Comparison of ENCODE assay signal across 8 cellular contexts in the genomic region with DNA sequence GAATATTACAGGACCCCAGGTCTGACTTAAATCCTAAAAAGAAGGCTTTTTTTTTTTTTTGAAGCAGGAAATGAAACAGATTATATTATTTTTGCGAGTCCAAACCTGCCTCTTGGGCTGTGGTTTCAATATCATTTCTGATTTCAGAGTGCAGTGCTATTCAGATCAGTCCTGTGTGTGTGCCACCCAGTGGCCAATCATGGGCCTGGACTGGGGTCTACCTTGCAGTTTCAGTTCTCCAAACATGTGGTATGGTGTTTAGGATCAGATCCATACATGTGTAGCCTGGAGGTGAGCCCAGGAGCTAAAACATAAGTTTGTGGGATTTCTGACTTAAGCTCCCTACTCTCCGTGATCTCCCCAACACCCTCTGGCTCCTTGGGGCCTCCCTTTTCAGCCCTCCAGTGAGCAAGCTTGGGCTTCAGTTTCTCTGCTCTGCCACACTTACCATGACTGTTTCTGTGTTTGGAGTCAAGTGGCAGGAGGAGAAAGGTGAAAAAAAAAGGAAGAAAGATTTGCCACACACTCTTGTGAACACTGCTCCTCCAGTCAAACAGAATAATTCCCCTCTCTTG. TPM values are rescaled to one million over a fixed set of nuclear protein-coding genes. Genes with fewer than 3 reads are reported as not detected.
DNase-seq lines count a peak whose midpoint lies in the region; ATAC-seq and TF ChIP-seq lines count a peak whose summit lies in the region.

No MANE protein-coding gene starts in this region.

- H3K27me3 ChIP-seq in colonic mucosa, result no peaks in the 10 kb centered on the region
- no peaks in the 10 kb centered on the region for H3K27me3 ChIP-seq in sigmoid colon

- H3K9me3 ChIP-seq in colonic mucosa (no peaks in the 10 kb centered on the region), sigmoid colon (no peaks in the 10 kb centered on the region)

- TF ChIP-seq CTCF in 22Rv1 (IDR thresholded peaks at IDR 0.05) (peak; percentile 66), colonic mucosa (IDR thresholded peaks at IDR 0.05) (peak; percentile 54), sigmoid colon (IDR thresholded peaks at IDR 0.05) (peak in 1 of 4 experiments; percentile 15)

- peak; percentile 67 for ATAC-seq in GM18909 (IDR thresholded peaks at IDR 0.05; ENCODE audit: poor library complexity, unreplicated experiment)
- no peak for ATAC-seq in activated T-cell treated with anti-CD3 and anti-CD28 coated beads, Interleukin-2, amount 50 U/mL, for 4 hours

- intact Hi-C loops in colonic mucosa (cut with DNase I) (loop anchor here (5.0 kb wide), 1 partner anchor 91 kb away; no protein-coding TSS in a partner anchor), sigmoid colon (cut with DNase I) (no loop called here)

- H3K4me3 ChIP-seq in colonic mucosa, result no peak overlapping the region
- no peak overlapping the region for H3K4me3 ChIP-seq in sigmoid colon

- no peak overlapping the region for H3K9ac ChIP-seq in colonic mucosa (ENCODE audit: low read depth in 2 of 2, low read length in 2 of 2)

- H3K4me3 Mint-ChIP-seq in activated T-cell treated with anti-CD3 and anti-CD28 coated beads, Interleukin-2, amount 50 U/mL, for 4 hours, result no peak overlapping the region

- peak; percentile 71 for DNase-seq in LoVo (ENCODE audit: low spot score)
- no peak for DNase-seq in colonic mucosa
- DNase-seq in sigmoid colon, result peak; percentile 4
- no peak for DNase-seq in cortex of kidney (lab: John Stamatoyannopoulos, UW)
- DNase-seq in activated T-cell treated with anti-CD3 and anti-CD28 coated beads, Interleukin-2, amount 50 U/mL, for 4 hours, result no peak
- DNase-seq in stimulated activated CD4-positive, alpha-beta T cell treated with anti-CD3 and anti-CD28 coated beads, Interleukin-4, amount 100 ng/mL, for 1 hour, result no peak

- H3K36me3 ChIP-seq in colonic mucosa, result no peaks in the 10 kb centered on the region
- H3K36me3 ChIP-seq in sigmoid colon, result no peaks in the 10 kb centered on the region

- 50 to 61% methylated on average over 2 of the region's 2 CpGs for WGBS in sigmoid colon, 2 donors

- H3K27me3 Mint-ChIP-seq in activated T-cell treated with anti-CD3 and anti-CD28 coated beads, Interleukin-2, amount 50 U/mL, for 4 hours (ENCODE audit: low read depth), result peaks cover 13% of the 10 kb centered on the region

- no peaks in the 10 kb centered on the region for H3K36me3 Mint-ChIP-seq in activated T-cell treated with anti-CD3 and anti-CD28 coated beads, Interleukin-2, amount 50 U/mL, for 4 hours (ENCODE audit: insufficient read depth)

- H3K27ac ChIP-seq in 22Rv1 (no peak overlapping the region), colonic mucosa (no peak overlapping the region), sigmoid colon (no peak overlapping the region)

- no peak for TF ChIP-seq EP300 in sigmoid colon (IDR thresholded peaks at IDR 0.05)

- no peaks in the 10 kb centered on the region for H3K4me1 Mint-ChIP-seq in activated T-cell treated with anti-CD3 and anti-CD28 coated beads, Interleukin-2, amount 50 U/mL, for 4 hours (ENCODE audit: low read depth)

- TF ChIP-seq POLR2A in sigmoid colon (IDR thresholded peaks at IDR 0.05), result no peak

- H3K9me3 Mint-ChIP-seq in activated T-cell treated with anti-CD3 and anti-CD28 coated beads, Interleukin-2, amount 50 U/mL, for 4 hours, result no peaks in the 10 kb centered on the region

- H3K4me1 ChIP-seq in colonic mucosa (no peaks in the 10 kb centered on the region), sigmoid colon (no peaks in the 10 kb centered on the region)

RNA-seq across cellular contexts. Expression of a gene that starts 12.1 kb away (rescaled TPM):
- 10 to 100 TPM; 18.8 to 23.5 TPM for total RNA-seq in colonic mucosa
- total RNA-seq in sigmoid colon, result 1 to 10 TPM; 1.4 to 2.2 (median 2.0) TPM
- 1 to 10 TPM; 2.4 to 7.8 (median 5.1) TPM for polyA plus RNA-seq in sigmoid colon
- total RNA-seq in activated T-cell treated with anti-CD3 and anti-CD28 coated beads, Interleukin-2, amount 50 U/mL, for 4 hours, result under 1 TPM; 0.08 to 0.16 (median 0.11) TPM

Comparison
In these comparisons a context has a peak if more than half of its experiments do, and no peak if none do; other contexts are left out.
1. DNase-seq: peak in LoVo (single experiment) and sigmoid colon (single experiment); none in colonic mucosa (single experiment), cortex of kidney (single experiment), activated T-cell treated with anti-CD3 and anti-CD28 coated beads, Interleukin-2, amount 50 U/mL, for 4 hours (single experiment) and stimulated activated CD4-positive, alpha-beta T cell treated with anti-CD3 and anti-CD28 coated beads, Interleukin-4, amount 100 ng/mL, for 1 hour (single experiment).
2. RNA of a gene that starts 12.1 kb away (total RNA-seq): 18.8 to 23.5 TPM in colonic mucosa; 1.4 to 2.2 TPM in sigmoid colon and 0.08 to 0.16 TPM in activated T-cell treated with anti-CD3 and anti-CD28 coated beads, Interleukin-2, amount 50 U/mL, for 4 hours; every median in the first group is over 4 times any median in the second.